ENCODE assay signal across 22 cellular contexts in genomic region chr17:61812747-61813146, GRCh38. TPM values are rescaled to one million over a fixed set of nuclear protein-coding genes. Genes with fewer than 3 reads are reported as not detected.
DNase-seq lines count a peak whose midpoint lies in the region; ATAC-seq, FAIRE-seq and TF ChIP-seq lines count a peak whose summit lies in the region.
"Had no signal": no experiment of that assay in that cellular context is flagged by ENCODE, and none has a peak within 500 bp of the region (broad histone marks: within the 10 kb centered on the region; RNA-seq: fewer than 3 reads in every experiment).

No MANE protein-coding gene starts in this region.

- CTCF ChIA-PET in SK-N-SH (lab: Yijun Ruan, JAX) = interaction anchor here (1.3 kb wide), 1 partner anchor 24 kb away, joined by 5 read pairs; no protein-coding TSS in a partner anchor
- CTCF ChIA-PET in K562 (lab: Yijun Ruan, JAX; ENCODE audit: low intra/inter-chr PET ratio) = no interaction called here

- no TSS peak for BruUV-seq in K562 (replicated peaks; lab: Mats Ljungman, UMichigan)

- no peak overlapping the region for H3K4me2 ChIP-seq in GM23248 (ENCODE audit: unreplicated experiment)
- no peak overlapping the region; the same call in 1 of the 2 replicates for H3K4me2 ChIP-seq in SK-N-SH
- no peak overlapping the region for H3K4me2 ChIP-seq in K562 (ENCODE audit: insufficient read depth, low read length)
- peak overlapping the region; percentile 41 for H3K4me2 ChIP-seq in osteoblast (ENCODE audit: insufficient read depth, low read length)
- H3K4me2 ChIP-seq: GM23338 had no signal

- H3K36me3 ChIP-seq in GM23248 (ENCODE audit: low read depth) (no peaks in the 10 kb centered on the region), SK-N-SH (replicated peaks in 1 of 2; ENCODE audit: control insufficient read depth in 1 of 2, insufficient read depth in 2 of 2, low read length in 1 of 2) (peaks cover 30 to 54% of the 10 kb centered on the region in 2 experiments), K562 (ENCODE audit: control insufficient read depth, insufficient read depth, low read length) (peaks cover 17% of the 10 kb centered on the region; the same call in 2 of the 3 replicates), osteoblast (ENCODE audit: insufficient read depth, low read length) (no peaks in the 10 kb centered on the region)

- H4K20me1 ChIP-seq in GM23248 (ENCODE audit: insufficient read depth) (no peaks in the 10 kb centered on the region), SK-N-SH (ENCODE audit: insufficient read depth) (no peaks in the 10 kb centered on the region), K562 (replicated peaks; ENCODE audit: control insufficient read depth, insufficient read depth, low read length) (no peaks in the 10 kb centered on the region), osteoblast (ENCODE audit: insufficient read depth, low read length) (no peaks in the 10 kb centered on the region)
- H4K20me1 ChIP-seq: BLaER1 treated with 17β-estradiol and CSF1 and Interleukin-3, amounts not matched to agents 10 nM and 100 nM had no signal

- POLR2A ChIA-PET in SK-N-SH (lab: Yijun Ruan, JAX) = no interaction called here
- POLR2A ChIA-PET in K562 (lab: Yijun Ruan, JAX) = no interaction called here

- TF ChIP-seq RAD21 in SK-N-SH (IDR thresholded peaks at IDR 0.05; ENCODE audit: low read length) = no peak
- TF ChIP-seq RAD21 in K562 (CRISPR knock-in tag; conservative IDR thresholded peaks at IDR 0.05 in 1 of 2, IDR thresholded peaks at IDR 0.05 in 1 of 2) = no peak

- no peak for ATAC-seq in K562
- no peak for ATAC-seq in GM18858 (IDR thresholded peaks at IDR 0.05; ENCODE audit: unreplicated experiment)
- ATAC-seq: CD8-positive, alpha-beta T cell; GM23338 had no signal

- TF ChIP-seq EP300 in SK-N-SH (IDR thresholded peaks at IDR 0.05; ENCODE audit: borderline replicate concordance in 1 of 2, low read depth in 1 of 2, low read length in 1 of 2) (no peak), K562 (IDR thresholded peaks at IDR 0.05; ENCODE audit: low read length) (no peak)

- H2AFZ ChIP-seq in GM23248 = peak overlapping the region; percentile 17; the same call in 1 of the 2 replicates
- no peak overlapping the region for H2AFZ ChIP-seq in SK-N-SH (ENCODE audit: low read depth)
- no peak overlapping the region for H2AFZ ChIP-seq in K562 (ENCODE audit: low read depth, low read length)
- H2AFZ ChIP-seq in osteoblast (ENCODE audit: low read length) = peak overlapping the region; percentile 25
- H2AFZ ChIP-seq: GM23338 had no signal

- TF ChIP-seq CTCF in SK-N-SH (IDR thresholded peaks at IDR 0.05) (no peak), K562 (IDR thresholded peaks at IDR 0.05 in 2 of 3, conservative IDR thresholded peaks at IDR 0.05 in 1 of 3; ENCODE audit: insufficient read depth in 2 of 3, low read depth in 1 of 3, low read length in 3 of 3) (no peak), osteoblast (IDR thresholded peaks at IDR 0.05; ENCODE audit: extremely low read depth, low read depth, low read length) (no peak)

- peaks cover 29% of the 10 kb centered on the region for H3K4me1 ChIP-seq in GM23248 (ENCODE audit: insufficient read depth)
- peaks cover 13 to 22% of the 10 kb centered on the region in 2 experiments; a peak in 2 of 4 replicates for H3K4me1 ChIP-seq in SK-N-SH (ENCODE audit: control insufficient read depth in 1 of 2, insufficient read depth in 2 of 2, low read depth in 1 of 2, low read length in 1 of 2)
- H3K4me1 ChIP-seq in K562 (replicated peaks in 1 of 2; ENCODE audit: control insufficient read depth in 2 of 2, insufficient read depth in 2 of 2, low read length in 2 of 2) = peaks cover 0 to 5% of the 10 kb centered on the region in 2 experiments; a peak in 1 of 5 replicates
- H3K4me1 ChIP-seq in osteoblast (ENCODE audit: insufficient read depth, low read length) = peaks cover 20% of the 10 kb centered on the region

- DNase-seq in GM23248 (no peak), SK-N-SH (no peak), K562 (ENCODE audit: extremely low read depth in 1 of 4, low spot score in 3 of 4) (no peak), osteoblast (ENCODE audit: insufficient read length, low spot score, missing footprints) (no peak), DMS79 (lab: John Stamatoyannopoulos, UW) (no peak), GM12892 (ENCODE audit: insufficient read length) (no peak)
- no peak for DNase-seq in stimulated activated CD8-positive, alpha-beta memory T cell treated with anti-CD3 and anti-CD28 coated beads, Interleukin-4, amount 100 ng/mL, for 48 hours
- DNase-seq: AML-193; Calu3; CD8-positive, alpha-beta T cell; DMS 273 treated with DMSO at 0.1 percent for 48 hours; DMS53; HCEC 1CT; IMR-90; Karpas-422; KBM-7 had no signal

- H3F3A ChIP-seq in GM23248 (ENCODE audit: insufficient read depth) (peaks cover 11% of the 10 kb centered on the region; the same call in 1 of the 2 replicates), SK-N-SH (replicated peaks; ENCODE audit: insufficient read depth) (peaks cover 35% of the 10 kb centered on the region)

- H3K27me3 ChIP-seq in GM23248 (replicated peaks; ENCODE audit: insufficient read depth) (no peaks in the 10 kb centered on the region), SK-N-SH (ENCODE audit: insufficient read depth) (no peaks in the 10 kb centered on the region), K562 (ENCODE audit: control insufficient read depth in 2 of 2, insufficient read depth in 2 of 2, low read length in 2 of 2) (no peaks in the 10 kb centered on the region), osteoblast (ENCODE audit: insufficient read depth, low read length) (no peaks in the 10 kb centered on the region)
- H3K27me3 ChIP-seq: BLaER1 treated with 17β-estradiol and CSF1 and Interleukin-3, amounts not matched to agents 10 nM and 100 nM had no signal

- H3K79me2 ChIP-seq in GM23248 (ENCODE audit: insufficient read depth) = no peaks in the 10 kb centered on the region
- H3K79me2 ChIP-seq in SK-N-SH (ENCODE audit: insufficient read depth) = peaks cover 10% of the 10 kb centered on the region; the same call in 1 of the 2 replicates
- H3K79me2 ChIP-seq in K562 (ENCODE audit: control insufficient read depth, insufficient read depth, low read length) = no peaks in the 10 kb centered on the region
- H3K79me2 ChIP-seq in osteoblast (ENCODE audit: insufficient read depth, low read length) = no peaks in the 10 kb centered on the region

- in situ Hi-C loops in GM23248 (cut with MboI) (no loop called here), K562 (cut with MboI) (no loop called here)

- intact Hi-C loops in K562 (cut with micrococcal nuclease) = no loop called here

- TF ChIP-seq POLR2A in K562 (conservative IDR thresholded peaks at IDR 0.05) = no peak
- TF ChIP-seq POLR2A in GM12892 (IDR thresholded peaks at IDR 0.05; ENCODE audit: low read depth, low read length) = no peak

- WGBS in GM23248 (ENCODE audit: low coverage in 1 of 2, low lambda C conversion rate in 2 of 2, missing lambda C conversion rate in 2 of 2), 2 experiments = 70 to 78% methylated on average over 2 of the region's 2 CpGs
- 68% methylated on average over 2 of the region's 2 CpGs for WGBS in SK-N-SH (ENCODE audit: low lambda C conversion rate)
- 61% methylated on average over 2 of the region's 2 CpGs for WGBS in K562 (ENCODE audit: insufficient coverage, low coverage, missing lambda C conversion rate)

- no peak overlapping the region for H3K27ac ChIP-seq in GM23248
- H3K27ac ChIP-seq in SK-N-SH (ENCODE audit: low read depth in 2 of 2, low read length in 1 of 2) = peak overlapping the region; percentile 38 to 55; a peak in 3 of 4 replicates
- no peak overlapping the region for H3K27ac ChIP-seq in K562 (ENCODE audit: extremely low read depth, low read depth, low read length)
- no peak overlapping the region for H3K27ac ChIP-seq in osteoblast (ENCODE audit: low read depth, low read length)
- H3K27ac ChIP-seq: BLaER1 treated with 17β-estradiol and CSF1 and Interleukin-3, amounts not matched to agents 10 nM and 100 nM had no signal

- H3K9ac ChIP-seq in GM23248 (no peak overlapping the region), SK-N-SH (no peak overlapping the region), K562 (ENCODE audit: insufficient read depth in 1 of 2, low read depth in 2 of 2, low read length in 2 of 2) (no peak overlapping the region)
- H3K9ac ChIP-seq: BLaER1 treated with 17β-estradiol and CSF1 and Interleukin-3, amounts not matched to agents 10 nM and 100 nM had no signal

- no peak for FAIRE-seq in K562 (lab: Jason Lieb, UNC)
- no peak for FAIRE-seq in GM12892 (lab: Jason Lieb, UNC)
- FAIRE-seq: A204.1, G401.6, HTR-8/SVneo had no signal

- H3K9me3 ChIP-seq in GM23248 (ENCODE audit: low read depth) (no peaks in the 10 kb centered on the region), SK-N-SH (no peaks in the 10 kb centered on the region), K562 (replicated peaks; ENCODE audit: control insufficient read depth, insufficient read depth, low read depth, low read length) (no peaks in the 10 kb centered on the region), osteoblast (ENCODE audit: low read depth, low read length) (no peaks in the 10 kb centered on the region)
- H3K9me3 ChIP-seq: BLaER1 treated with 17β-estradiol and CSF1 and Interleukin-3, amounts not matched to agents 10 nM and 100 nM had no signal

- H3K9me2 ChIP-seq in GM23248 (ENCODE audit: insufficient read depth) = no peaks in the 10 kb centered on the region
- H3K9me2 ChIP-seq in SK-N-SH = no peaks in the 10 kb centered on the region

- no peaks in the 10 kb centered on the region for H3K9me1 ChIP-seq in K562 (ENCODE audit: control insufficient read depth, insufficient read depth, low read length)

- no peak overlapping the region for H3K4me3 ChIP-seq in GM23248
- no peak overlapping the region; a peak in 1 of 4 replicates for H3K4me3 ChIP-seq in SK-N-SH (ENCODE audit: low read depth in 2 of 2, low read length in 1 of 2)
- H3K4me3 ChIP-seq in K562 = no peak overlapping the region
- H3K4me3 ChIP-seq in osteoblast (ENCODE audit: insufficient read depth, low read length) = no peak overlapping the region
- H3K4me3 ChIP-seq: BLaER1 treated with 17β-estradiol and CSF1 and Interleukin-3, amounts not matched to agents 10 nM and 100 nM; GM23338 had no signal

RNA-seq across cellular contexts. Expression of gene BRIP1, which starts 50.6 kb away (rescaled TPM):
- 4.0 and 5.8 TPM in 2 replicates for total RNA-seq in GM23248 (2014; rRNA removed; shearing (Covaris generic))
- polyA plus RNA-seq in GM23248 (2016; fragmentation: Nextera tagmentation; extraction: Ambion mirVana) (1.8 and 2.2 TPM in 2 replicates), SK-N-SH (2012; rRNA removed) (2.0 and 2.2 TPM in 2 replicates), K562 (2011; rRNA removed) (14.4 and 17.4 TPM in 2 replicates), K562 (2014; fragmentation: Illumina TruSeq; extraction: Trizol) (10.1 and 10.3 TPM in 2 replicates), K562 (2014; fragmentation: Nextera tagmentation; extraction: Ambion mirVana) (1 to 10 TPM; 2.4 to 3.6 TPM), K562 (2014; rRNA removed) (9.1 and 11.2 TPM in 2 replicates)
- 2.5 TPM in 2 replicates for polyA plus RNA-seq in SK-N-SH (2012; cell fraction: cytosol; rRNA removed)
- polyA plus RNA-seq in SK-N-SH (2012; cell fraction: nucleus; rRNA removed) = 1.9 and 4.7 TPM in 2 replicates
- total RNA-seq in K562 (2011; cell fraction: chromatin; rRNA removed; ENCODE audit: low replicate concordance) = 43.6 and 131 TPM in 2 replicates
- total RNA-seq in K562 (2011; cell fraction: nucleolus; rRNA removed) = 15.2 and 23.4 TPM in 2 replicates
- 46.1 and 76.3 TPM in 2 replicates for total RNA-seq in K562 (2011; cell fraction: nucleoplasm; rRNA removed)
- total RNA-seq in K562 (2014; rRNA removed) (10.3 and 11.0 TPM in 2 replicates), K562 (2014; rRNA removed; fragmentation: Illumina TruSeq; extraction: Trizol) (16.8 and 18.6 TPM in 2 replicates), K562 (2015; rRNA removed; fragmentation: Illumina TruSeq; extraction: Trizol) (14.9 and 17.5 TPM in 2 replicates), K562 (2021) (9.7 and 11.7 TPM in 2 replicates), osteoblast (5.9 and 6.2 TPM in 2 replicates)
- polyA plus RNA-seq in K562 (2011; cell fraction: cytosol; rRNA removed) = 1.9 and 5.6 TPM in 2 replicates
- polyA plus RNA-seq in K562 (2011; cell fraction: nucleus; rRNA removed) = 11.9 and 18.2 TPM in 2 replicates
- polyA plus RNA-seq in K562 (2012) = 5.3 and 6.3 TPM in 2 replicates
- 55.1 and 57.7 TPM in 2 replicates for polyA minus RNA-seq in K562 (2011; rRNA and poly(A)+ RNA removed)
- polyA minus RNA-seq in K562 (2011; cell fraction: cytosol; rRNA and poly(A)+ RNA removed) = 7.3 and 9.8 TPM in 2 replicates
- polyA minus RNA-seq in K562 (2011; cell fraction: nucleus; rRNA and poly(A)+ RNA removed) = 28.5 and 46.5 TPM in 2 replicates
- polyA plus RNA-seq in GM12892 (2012; ENCODE audit: missing spikeins) = 10.9 TPM

Comparison
In these comparisons a context has a peak if more than half of its experiments do, and no peak if none do; other contexts are left out.
1. H2AFZ ChIP-seq: peak in GM23248 (single experiment) and osteoblast (single experiment); none in SK-N-SH (single experiment) and K562 (single experiment).
2. H3K27ac ChIP-seq: peak in SK-N-SH (2 of 2); none in GM23248 (single experiment), K562 (single experiment) and osteoblast (single experiment).